ENCODE assay signal across 9 cellular contexts in genomic region chr19:43779147-43779819, GRCh38. TPM values are rescaled to one million over a fixed set of nuclear protein-coding genes. Genes with fewer than 3 reads are reported as not detected.
DNase-seq lines count a peak whose midpoint lies in the region; ATAC-seq, FAIRE-seq and TF ChIP-seq lines count a peak whose summit lies in the region.
"Had no signal": no experiment of that assay in that cellular context is flagged by ENCODE, and none has a peak within 500 bp of the region (broad histone marks: within the 10 kb centered on the region; RNA-seq: fewer than 3 reads in every experiment).

No MANE protein-coding gene starts in this region.

- H4K8ac ChIP-seq in H1 (ENCODE audit: extremely low read depth, insufficient read depth, low read length) = peak overlapping the region; percentile 9; the same call in 1 of the 2 replicates

- H3K36me3 Mint-ChIP-seq in activated CD4-positive, alpha-beta T cell treated with anti-CD3 and anti-CD28 coated beads, Interleukin-2, amount 10 ng/mL, durations not matched to agents 24 days and 14 days (ENCODE audit: low read depth) = peaks cover 54% of the 10 kb centered on the region

- H2BK12ac ChIP-seq in H1 (ENCODE audit: low read depth, low read length) = no peak overlapping the region

- no peak for DNase-seq in activated CD4-positive, alpha-beta T cell treated with anti-CD3 and anti-CD28 coated beads, Interleukin-2, amount 10 ng/mL, durations not matched to agents 24 days and 14 days
- DNase-seq in activated CD4-positive, alpha-beta T cell treated with anti-CD3 and anti-CD28 coated beads for 48 hours = no peak
- DNase-seq in PC-9 (peak; percentile 74 to 80), H1 (ENCODE audit: low read depth in 1 of 2, low spot score in 2 of 2) (no peak), foreskin melanocyte (no peak), GOT3 (lab: John Stamatoyannopoulos, UW) (no peak)
- DNase-seq: pancreas had no signal

- H3K9ac ChIP-seq in H1 (replicated peaks in 1 of 4; ENCODE audit: extremely low read depth in 1 of 4, low read depth in 3 of 4, low read length in 3 of 4) (no peak overlapping the region), subcutaneous abdominal adipose tissue (ENCODE audit: low read length in 5 of 5) (peak overlapping the region in 1 of 5 donors; percentile 54)

- H3K36me3 ChIP-seq in PC-9 (ENCODE audit: low read depth) = peaks cover 11% of the 10 kb centered on the region
- H3K36me3 ChIP-seq in H1 (ENCODE audit: control insufficient read depth in 2 of 4, insufficient read depth in 4 of 4, low read length in 3 of 4) = no peaks in the 10 kb centered on the region
- H3K36me3 ChIP-seq in subcutaneous abdominal adipose tissue (ENCODE audit: control insufficient read depth in 5 of 5, insufficient read depth in 5 of 5, low read length in 5 of 5) = no peaks in the 10 kb centered on the region
- H3K36me3 ChIP-seq: pancreas had no signal

- H3K4me2 ChIP-seq in PC-9 (peak overlapping the region; percentile 83), H1 (ENCODE audit: insufficient read depth in 1 of 2, low read depth in 2 of 2, low read length in 2 of 2) (no peak overlapping the region)

- POLR2A ChIA-PET in PC-9 (lab: Charles Lee; ENCODE audit: unreplicated experiment) (interaction anchor here (0.6 to 1.1 kb wide), 3 partner anchors 11 to 22 kb away, joined by 3 to 8 read pairs (median 5); no protein-coding TSS in a partner anchor), H1 (lab: Charles Lee; ENCODE audit: partially characterized antibody) (interaction anchor here (1.0 kb wide), 1 partner anchor 23 kb away, joined by 3 read pairs; no protein-coding TSS in a partner anchor)

- no peak for TF ChIP-seq RAD21 in H1 (IDR thresholded peaks at IDR 0.05 in 1 of 2, conservative IDR thresholded peaks at IDR 0.05 in 1 of 2; ENCODE audit: low read depth in 2 of 2, low read length in 2 of 2)

- H3K4me3 ChIP-seq in PC-9 = peak overlapping the region; percentile 62
- H3K4me3 ChIP-seq in H1 (ENCODE audit: extremely low read depth in 1 of 4, insufficient read depth in 2 of 4, low read depth in 3 of 4, low read length in 4 of 4) = no peak overlapping the region
- H3K4me3 ChIP-seq in subcutaneous abdominal adipose tissue (ENCODE audit: low read depth in 1 of 5, low read length in 5 of 5) = peak overlapping the region in 2 of 5 donors; percentile 3 to 17
- H3K4me3 ChIP-seq: pancreas had no signal

- H3K14ac ChIP-seq in H1 (ENCODE audit: insufficient read length) = no peak overlapping the region

- no peak overlapping the region for H4K5ac ChIP-seq in H1 (ENCODE audit: insufficient read length, low read depth, low read length)

- H3K27me3 Mint-ChIP-seq in activated CD4-positive, alpha-beta T cell treated with anti-CD3 and anti-CD28 coated beads, Interleukin-2, amount 10 ng/mL, durations not matched to agents 24 days and 14 days = no peaks in the 10 kb centered on the region

- H3K23ac ChIP-seq in H1 (ENCODE audit: insufficient read length) = no peak overlapping the region

- H2AFZ ChIP-seq in PC-9 = no peak overlapping the region; the same call in 1 of the 2 replicates
- no peak overlapping the region for H2AFZ ChIP-seq in H1 (ENCODE audit: low read length)

- no peak for FAIRE-seq in H1 (lab: Jason Lieb, UNC)
- FAIRE-seq: pancreas had no signal

- no peak overlapping the region for H3K4ac ChIP-seq in H1 (replicated peaks; ENCODE audit: insufficient read length, low read depth, low read length)

- no peak overlapping the region for H2BK20ac ChIP-seq in H1 (ENCODE audit: low read length)

- no peak overlapping the region for H2AK5ac ChIP-seq in H1 (ENCODE audit: low read depth, low read length)

- no peaks in the 10 kb centered on the region for H3K9me2 ChIP-seq in PC-9 (ENCODE audit: insufficient read depth)

- no peak for TF ChIP-seq POLR2A in H1 (IDR thresholded peaks at IDR 0.05; ENCODE audit: control extremely low read depth in 1 of 2, low read depth in 2 of 2, low read length in 2 of 2)

- H3K27me3 ChIP-seq in PC-9 (ENCODE audit: insufficient read depth, low read depth) (no peaks in the 10 kb centered on the region), H1 (replicated peaks in 1 of 4; ENCODE audit: control insufficient read depth in 3 of 4, extremely low read depth in 1 of 4, insufficient read depth in 3 of 4, low read length in 3 of 4) (peaks cover 0 to 7% (median 5%) of the 10 kb centered on the region in 4 experiments; a peak in 5 of 7 replicates), subcutaneous abdominal adipose tissue (ENCODE audit: control insufficient read depth in 5 of 5, insufficient read depth in 4 of 5, low read length in 5 of 5) (peaks cover 8 to 23% (median 17%) of the 10 kb centered on the region in 5 donors)
- H3K27me3 ChIP-seq: pancreas had no signal

- no peak overlapping the region for H4K91ac ChIP-seq in H1 (replicated peaks; ENCODE audit: insufficient read length, low read length)

- peaks cover 6% of the 10 kb centered on the region; the same call in 1 of the 2 replicates for H3K23me2 ChIP-seq in H1 (ENCODE audit: low read depth, low read length)

- H3K27ac ChIP-seq in PC-9 (peak overlapping the region; percentile 88), H1 (ENCODE audit: low read depth, low read length) (no peak overlapping the region), subcutaneous abdominal adipose tissue (ENCODE audit: low read depth, low read length) (peak overlapping the region; percentile 16)
- H3K27ac ChIP-seq: pancreas had no signal

- 0 out of 2 replicates have a peak overlapping the region, but pooled peaks have one; percentile 8 for H2BK5ac ChIP-seq in H1 (ENCODE audit: low read depth, low read length)

- CTCF ChIA-PET in PC-9 (lab: Charles Lee) = interaction anchor here (0.5 to 1.0 kb wide), 3 partner anchors 12 to 122 kb away, joined by 3 to 8 read pairs (median 3); no protein-coding TSS in a partner anchor
- CTCF ChIA-PET in H1 (lab: Charles Lee; ENCODE audit: partially characterized antibody) = interaction anchor here (0.6 to 37.0 kb wide), 8 partner anchors 18 to 117 kb away, joined by 3 to 703 read pairs (median 3); partner anchors contain the start of gene SMG9

- no peak overlapping the region for H3K18ac ChIP-seq in H1 (ENCODE audit: extremely low read depth, low read length)

- H3K79me2 ChIP-seq in PC-9 (ENCODE audit: low read depth) = peaks cover 71% of the 10 kb centered on the region
- no peaks in the 10 kb centered on the region for H3K79me2 ChIP-seq in H1 (ENCODE audit: control insufficient read depth in 1 of 2, insufficient read depth in 2 of 2, low read length in 2 of 2)

- peak overlapping the region; percentile 87 for H3K27ac Mint-ChIP-seq in activated CD4-positive, alpha-beta T cell treated with anti-CD3 and anti-CD28 coated beads, Interleukin-2, amount 10 ng/mL, durations not matched to agents 24 days and 14 days

- no peak overlapping the region for H2BK120ac ChIP-seq in H1 (replicated peaks; ENCODE audit: low read depth, low read length)

- peaks cover 64% of the 10 kb centered on the region for H3F3A ChIP-seq in PC-9 (ENCODE audit: insufficient read depth, low read depth)

- H4K20me1 ChIP-seq in PC-9 (ENCODE audit: insufficient read depth) (no peaks in the 10 kb centered on the region), H1 (replicated peaks in 1 of 2; ENCODE audit: control insufficient read depth in 1 of 2, insufficient read depth in 2 of 2, low read length in 2 of 2) (peaks cover 0 to 4% of the 10 kb centered on the region in 2 experiments)

- H3K9me3 Mint-ChIP-seq in activated CD4-positive, alpha-beta T cell treated with anti-CD3 and anti-CD28 coated beads, Interleukin-2, amount 10 ng/mL, durations not matched to agents 24 days and 14 days = peaks cover 3% of the 10 kb centered on the region

- peak overlapping the region; percentile 85 for H3K4me3 Mint-ChIP-seq in activated CD4-positive, alpha-beta T cell treated with anti-CD3 and anti-CD28 coated beads, Interleukin-2, amount 10 ng/mL, durations not matched to agents 24 days and 14 days

- no peaks in the 10 kb centered on the region for H3K9me3 ChIP-seq in PC-9 (ENCODE audit: insufficient read depth, low read depth)
- H3K9me3 ChIP-seq in H1 (ENCODE audit: insufficient read depth in 2 of 2, low read depth in 1 of 2, low read length in 1 of 2) = no peaks in the 10 kb centered on the region
- H3K9me3 ChIP-seq in subcutaneous abdominal adipose tissue (ENCODE audit: control insufficient read depth in 5 of 5, low read length in 5 of 5) = no peaks in the 10 kb centered on the region
- H3K9me3 ChIP-seq: pancreas had no signal

- intact Hi-C loops in activated CD4-positive, alpha-beta T cell treated with anti-CD3 and anti-CD28 coated beads, Interleukin-2, amount 10 ng/mL, durations not matched to agents 24 days and 14 days (cut with micrococcal nuclease) = no loop called here
- intact Hi-C loops in PC-9 (cut with micrococcal nuclease; ENCODE audit: unreplicated experiment) = loop anchor here (1.0 kb wide), 1 partner anchor 25 kb away; the partner anchor contains the start of gene SMG9

- no peak overlapping the region for H2BK15ac ChIP-seq in H1 (ENCODE audit: low read length)

- WGBS in H1 (ENCODE audit: extremely low coverage in 1 of 2, insufficient coverage in 1 of 2, insufficient read length in 1 of 2, insufficient replicate concordance in 2 of 2, low coverage in 1 of 2, low lambda C conversion rate in 2 of 2, missing lambda C conversion rate in 1 of 2), 2 experiments = 85% methylated on average over 16 of the region's 16 CpGs; no CpG with 5 or more reads in 1 of the 2 experiments

- peaks cover 68% of the 10 kb centered on the region for H3K4me1 Mint-ChIP-seq in activated CD4-positive, alpha-beta T cell treated with anti-CD3 and anti-CD28 coated beads, Interleukin-2, amount 10 ng/mL, durations not matched to agents 24 days and 14 days

- TF ChIP-seq CTCF in PC-9 (conservative IDR thresholded peaks at IDR 0.05) (no peak), H1 (IDR thresholded peaks at IDR 0.05; ENCODE audit: control extremely low read depth in 1 of 3, insufficient read depth in 1 of 3, low read depth in 1 of 3, low read length in 3 of 3) (no peak)

- BruUV-seq in PC-9 (replicated peaks; lab: Mats Ljungman, UMichigan) = no TSS peak

- no peak overlapping the region for H3K56ac ChIP-seq in H1 (replicated peaks; ENCODE audit: insufficient read length, low read depth, low read length)

- no peaks in the 10 kb centered on the region; the same call in 1 of the 2 replicates for H3K79me1 ChIP-seq in H1 (ENCODE audit: low read depth, low read length)

- H3K4me1 ChIP-seq in PC-9 (replicated peaks; ENCODE audit: insufficient read depth) = peaks cover 58% of the 10 kb centered on the region
- peaks cover 0 to 13% (median 6%) of the 10 kb centered on the region in 4 experiments; a peak in 6 of 7 replicates for H3K4me1 ChIP-seq in H1 (replicated peaks in 1 of 4; ENCODE audit: control insufficient read depth in 3 of 4, insufficient read depth in 4 of 4, low read length in 3 of 4)
- H3K4me1 ChIP-seq in subcutaneous abdominal adipose tissue (ENCODE audit: control insufficient read depth in 5 of 5, insufficient read depth in 5 of 5, low read length in 5 of 5) = peaks cover 1 to 41% (median 11%) of the 10 kb centered on the region in 5 donors

- TF ChIP-seq EP300 in H1 (IDR thresholded peaks at IDR 0.05; ENCODE audit: borderline replicate concordance in 1 of 2, low read depth in 2 of 2, low read length in 2 of 2) = no peak

- no peak for ATAC-seq in GM21723 (IDR thresholded peaks at IDR 0.05; ENCODE audit: unreplicated experiment)

RNA-seq across cellular contexts. Expression of gene KCNN4, which starts 1.5 kb away (rescaled TPM):
- 165 and 172 TPM in 2 replicates for total RNA-seq in activated CD4-positive, alpha-beta T cell treated with anti-CD3 and anti-CD28 coated beads, Interleukin-2, amount 10 ng/mL, durations not matched to agents 24 days and 14 days
- total RNA-seq in PC-9 (2021) = 92.4 and 92.7 TPM in 2 replicates
- 0.78 and 1.0 TPM in 2 replicates for total RNA-seq in H1 (2021; fragmentation: NEBNext Ultra II Directional; extraction: Animal tissue kit (Norgen Biotek cat#: 25700))
- 1.5 and 2.0 TPM in 2 replicates for polyA plus RNA-seq in H1 (2011; rRNA removed)
- polyA plus RNA-seq in H1 (2011; cell fraction: cytosol; rRNA removed) = 1.6 TPM
- polyA plus RNA-seq in H1 (2011; cell fraction: nucleus; rRNA removed) = 3.1 TPM
- 0.64 to 1.2 TPM (median 0.86 TPM) in 4 replicates for polyA plus RNA-seq in H1 (2012, experiment 1 of 2)
- polyA plus RNA-seq in H1 (2012, experiment 2 of 2) = 0.56 TPM
- 1.1 TPM for polyA plus RNA-seq in H1 (2013, experiment 1 of 2)
- 1.1 TPM for polyA plus RNA-seq in H1 (2013, experiment 2 of 2)
- 0.39 and 0.54 TPM in 2 replicates for polyA minus RNA-seq in H1 (2011; rRNA and poly(A)+ RNA removed)
- not detected for polyA minus RNA-seq in H1 (2011; cell fraction: cytosol; rRNA and poly(A)+ RNA removed)
- polyA minus RNA-seq in H1 (2011; cell fraction: nucleus; rRNA and poly(A)+ RNA removed) = 2.1 TPM

RNA-seq across cellular contexts. Expression of gene LYPD5, which starts 23.0 kb away (rescaled TPM):
- total RNA-seq in activated CD4-positive, alpha-beta T cell treated with anti-CD3 and anti-CD28 coated beads, Interleukin-2, amount 10 ng/mL, durations not matched to agents 24 days and 14 days = 0.26 and 0.42 TPM in 2 replicates
- 2.6 and 2.9 TPM in 2 replicates for total RNA-seq in PC-9 (2021)
- 0.59 and 0.74 TPM in 2 replicates for total RNA-seq in H1 (2021; fragmentation: NEBNext Ultra II Directional; extraction: Animal tissue kit (Norgen Biotek cat#: 25700))
- polyA plus RNA-seq in H1 (2011; rRNA removed) = 4.3 TPM in 2 replicates
- 2.2 TPM for polyA plus RNA-seq in H1 (2011; cell fraction: cytosol; rRNA removed)
- polyA plus RNA-seq in H1 (2011; cell fraction: nucleus; rRNA removed) = 3.5 TPM
- 0.83 to 1.4 TPM (median 1.0 TPM) in 4 replicates for polyA plus RNA-seq in H1 (2012, experiment 1 of 2)
- polyA plus RNA-seq in H1 (2012, experiment 2 of 2) = 1.2 TPM
- 1.0 TPM for polyA plus RNA-seq in H1 (2013, experiment 1 of 2)
- 0.75 TPM for polyA plus RNA-seq in H1 (2013, experiment 2 of 2)
- 1.4 and 1.5 TPM in 2 replicates for polyA minus RNA-seq in H1 (2011; rRNA and poly(A)+ RNA removed)
- polyA minus RNA-seq in H1 (2011; cell fraction: cytosol; rRNA and poly(A)+ RNA removed) = 0.88 TPM
- polyA minus RNA-seq in H1 (2011; cell fraction: nucleus; rRNA and poly(A)+ RNA removed) = 6.1 TPM

RNA-seq across cellular contexts. Expression of gene SMG9, which starts 24.5 kb away (rescaled TPM):
- total RNA-seq in activated CD4-positive, alpha-beta T cell treated with anti-CD3 and anti-CD28 coated beads, Interleukin-2, amount 10 ng/mL, durations not matched to agents 24 days and 14 days = 83.9 and 86.6 TPM in 2 replicates
- total RNA-seq in PC-9 (2021) = 76.8 and 84.1 TPM in 2 replicates
- 28.7 and 34.0 TPM in 2 replicates for total RNA-seq in H1 (2021; fragmentation: NEBNext Ultra II Directional; extraction: Animal tissue kit (Norgen Biotek cat#: 25700))
- 20.4 and 25.6 TPM in 2 replicates for polyA plus RNA-seq in H1 (2011; rRNA removed)
- 16.5 TPM for polyA plus RNA-seq in H1 (2011; cell fraction: cytosol; rRNA removed)
- 50.0 TPM for polyA plus RNA-seq in H1 (2011; cell fraction: nucleus; rRNA removed)
- 21.5 to 33.3 TPM (median 28.7 TPM) in 4 replicates for polyA plus RNA-seq in H1 (2012, experiment 1 of 2)
- 14.0 TPM for polyA plus RNA-seq in H1 (2012, experiment 2 of 2)
- polyA plus RNA-seq in H1 (2013, experiment 1 of 2) = 13.1 TPM
- 12.1 TPM for polyA plus RNA-seq in H1 (2013, experiment 2 of 2)
- 13.7 and 13.8 TPM in 2 replicates for polyA minus RNA-seq in H1 (2011; rRNA and poly(A)+ RNA removed)
- 12.5 TPM for polyA minus RNA-seq in H1 (2011; cell fraction: cytosol; rRNA and poly(A)+ RNA removed)
- polyA minus RNA-seq in H1 (2011; cell fraction: nucleus; rRNA and poly(A)+ RNA removed) = 15.1 TPM

RNA-seq across cellular contexts. Expression of gene ZNF283, which starts 47.8 kb away (rescaled TPM):
- total RNA-seq in activated CD4-positive, alpha-beta T cell treated with anti-CD3 and anti-CD28 coated beads, Interleukin-2, amount 10 ng/mL, durations not matched to agents 24 days and 14 days = 4.0 and 5.7 TPM in 2 replicates
- 14.8 and 15.2 TPM in 2 replicates for total RNA-seq in PC-9 (2021)
- 3.6 and 4.3 TPM in 2 replicates for total RNA-seq in H1 (2021; fragmentation: NEBNext Ultra II Directional; extraction: Animal tissue kit (Norgen Biotek cat#: 25700))
- polyA plus RNA-seq in H1 (2011; rRNA removed) = 1.1 and 1.6 TPM in 2 replicates
- polyA plus RNA-seq in H1 (2011; cell fraction: cytosol; rRNA removed) = 1.8 TPM
- 2.0 TPM for polyA plus RNA-seq in H1 (2011; cell fraction: nucleus; rRNA removed)
- polyA plus RNA-seq in H1 (2012, experiment 1 of 2) = 3.4 to 5.3 TPM (median 3.6 TPM) in 4 replicates
- 0.26 TPM for polyA plus RNA-seq in H1 (2012, experiment 2 of 2)
- polyA plus RNA-seq in H1 (2013, experiment 1 of 2) = 3.7 TPM
- polyA plus RNA-seq in H1 (2013, experiment 2 of 2) = 4.0 TPM
- polyA minus RNA-seq in H1 (2011; rRNA and poly(A)+ RNA removed) = 5.0 and 9.2 TPM in 2 replicates
- 2.4 TPM for polyA minus RNA-seq in H1 (2011; cell fraction: cytosol; rRNA and poly(A)+ RNA removed)
- polyA minus RNA-seq in H1 (2011; cell fraction: nucleus; rRNA and poly(A)+ RNA removed) = 18.0 TPM

Comparison
In these comparisons a context has a peak if more than half of its experiments do, and no peak if none do; other contexts are left out.
1. DNase-seq: peak in PC-9 (2 of 2); none in activated CD4-positive, alpha-beta T cell treated with anti-CD3 and anti-CD28 coated beads, Interleukin-2, amount 10 ng/mL, durations not matched to agents 24 days and 14 days (single experiment), activated CD4-positive, alpha-beta T cell treated with anti-CD3 and anti-CD28 coated beads for 48 hours (single experiment), H1 (0 of 2), foreskin melanocyte (single experiment) and GOT3 (single experiment).
2. RNA of gene KCNN4, which starts 1.5 kb away (total RNA-seq): 165 to 172 TPM in activated CD4-positive, alpha-beta T cell treated with anti-CD3 and anti-CD28 coated beads, Interleukin-2, amount 10 ng/mL, durations not matched to agents 24 days and 14 days and 92.4 to 92.7 TPM in PC-9; 0.78 to 1.0 TPM in H1; every median in the first group is over 10 times any median in the second.